Comparison of ENCODE assay signal across 20 cellular contexts in genomic region chr6:152673233-152673632, GRCh38. TPM values are rescaled to one million over a fixed set of nuclear protein-coding genes. Genes with fewer than 3 reads are reported as not detected.
"Had no signal": no experiment of that assay in that cellular context is flagged by ENCODE, and none has a peak within 500 bp of the region (broad histone marks: within the 10 kb centered on the region; RNA-seq: fewer than 3 reads in every experiment).

No MANE protein-coding gene starts in this region.

- H2AFZ ChIP-seq: parathyroid adenoma had no signal

- FAIRE-seq: astrocyte, bronchial epithelial cell had no signal

- H3K27ac ChIP-seq: adrenal gland, esophagus squamous epithelium, parathyroid adenoma, sigmoid colon, tibial artery had no signal

- DNase-seq: activated CD4-positive, alpha-beta T cell treated with anti-CD3 and anti-CD28 coated beads for 36 hours; activated CD4-positive, alpha-beta T cell treated with anti-CD3 and anti-CD28 coated beads, Interleukin-2, amount 50 U/mL, for 48 hours; activated gamma-delta T cell; adrenal gland; effector memory CD4-positive, alpha-beta T cell; esophagus squamous epithelium; gastrocnemius medialis; head of caudate nucleus; kidney glomerular epithelial cell; natural killer cell; sigmoid colon; stimulated activated CD4-positive, alpha-beta T cell treated with anti-CD3 and anti-CD28 coated beads, Interleukin-4, amount 100 ng/mL, for 4 hours; stimulated activated naive CD4-positive, alpha-beta T cell; substantia nigra; tibial artery had no signal

- H3K27me3 ChIP-seq: adrenal gland, esophagus squamous epithelium, gastrocnemius medialis, sigmoid colon, tibial artery had no signal

- H3K4me1 ChIP-seq: adrenal gland, esophagus squamous epithelium, gastrocnemius medialis, parathyroid adenoma, sigmoid colon, tibial artery had no signal

- ATAC-seq: activated CD4-positive, alpha-beta T cell treated with anti-CD3 and anti-CD28 coated beads for 36 hours; gastrocnemius medialis; natural killer cell; WTC11 had no signal

- H3K36me3 ChIP-seq: adrenal gland, esophagus squamous epithelium, gastrocnemius medialis, sigmoid colon, tibial artery had no signal

- H3K9ac ChIP-seq: parathyroid adenoma had no signal

- H3K9me3 ChIP-seq: esophagus squamous epithelium, gastrocnemius medialis, sigmoid colon, tibial artery had no signal

- H3K79me2 ChIP-seq: parathyroid adenoma had no signal

- H3K4me3 ChIP-seq: adrenal gland, esophagus squamous epithelium, gastrocnemius medialis, sigmoid colon, tibial artery had no signal

RNA-seq across cellular contexts. Expression of gene MYCT1, which starts 24.5 kb away (rescaled TPM):
- total RNA-seq: activated CD4-positive, alpha-beta T cell treated with anti-CD3 and anti-CD28 coated beads for 36 hours; chondrocyte had no signal
